ENCODE assay signal across 9 cellular contexts in the genomic region with DNA sequence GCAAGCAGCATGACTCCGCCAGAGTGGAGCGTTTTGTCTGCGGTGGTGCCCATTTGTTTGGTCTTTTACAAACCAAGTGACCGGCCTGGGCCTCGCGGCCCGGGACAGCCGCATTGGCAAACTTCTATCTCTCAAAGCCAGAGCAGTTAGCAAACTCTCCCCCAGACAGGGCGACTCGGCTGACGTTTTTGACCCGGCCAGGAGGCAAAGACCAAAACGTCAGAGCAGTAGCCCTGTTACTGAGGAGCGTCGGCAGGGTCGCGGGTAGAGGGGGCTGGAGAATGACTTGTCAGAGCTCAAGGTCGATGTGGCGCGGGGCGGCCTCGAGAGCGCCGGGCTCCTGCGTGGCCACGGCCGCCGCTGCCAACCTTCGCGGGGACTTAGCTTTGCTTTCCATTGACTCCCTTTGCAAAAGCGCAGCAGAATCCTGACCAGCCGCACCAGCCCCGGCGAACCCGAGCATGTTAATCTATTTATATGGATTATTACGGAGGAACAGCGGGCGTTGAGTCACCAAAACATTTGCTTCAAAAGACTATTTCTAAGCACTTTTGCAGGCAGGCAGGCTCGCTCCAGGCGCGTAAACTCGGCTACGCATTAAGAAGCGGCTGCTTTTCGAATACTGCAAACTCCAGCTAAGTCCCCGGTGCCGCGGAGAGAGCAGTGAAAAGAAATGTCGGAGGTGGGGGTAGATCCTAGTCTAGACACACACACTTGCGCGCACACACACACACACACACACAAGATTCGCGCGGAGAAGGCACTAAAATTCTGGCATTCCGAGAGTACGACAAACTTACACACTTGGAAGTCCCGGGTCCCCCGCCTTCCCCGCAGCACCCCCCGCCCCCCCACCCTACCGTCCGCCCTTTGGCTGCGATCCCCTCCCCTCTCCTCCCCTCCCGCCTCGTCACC. TPM values are rescaled to one million over a fixed set of nuclear protein-coding genes. Genes with fewer than 3 reads are reported as not detected.
DNase-seq lines count a peak whose midpoint lies in the region; ATAC-seq, FAIRE-seq and TF ChIP-seq lines count a peak whose summit lies in the region.
"Had no signal": no experiment of that assay in that cellular context is flagged by ENCODE, and none has a peak within 500 bp of the region (broad histone marks: within the 10 kb centered on the region; RNA-seq: fewer than 3 reads in every experiment).

No MANE protein-coding gene starts in this region.

- peaks cover 69% of the 10 kb centered on the region for H3K27me3 Mint-ChIP-seq in activated CD4-positive, alpha-beta T cell treated with anti-CD3 and anti-CD28 coated beads for 36 hours

- H3K9me3 ChIP-seq in upper lobe of left lung, result no peaks in the 10 kb centered on the region

- no peak for ATAC-seq in activated CD4-positive, alpha-beta T cell treated with anti-CD3 and anti-CD28 coated beads for 36 hours
- ATAC-seq in left lobe of liver (peak; percentile 32), upper lobe of left lung (ENCODE audit: low FRiP score in 2 of 2) (peak; percentile 3 to 13)

- FAIRE-seq in RCC 7860 (lab: Jason Lieb, UNC), result no peak

- WGBS in upper lobe of left lung, 2 donors, result 1 to 3% methylated on average over 29 to 50 of the region's 65 CpGs

- no peaks in the 10 kb centered on the region for H3K36me3 ChIP-seq in upper lobe of left lung

- H3K4me3 ChIP-seq in cardiac fibroblast (replicated peaks in 1 of 2; ENCODE audit: low read depth in 2 of 2, low read length in 2 of 2) (peak overlapping the region; percentile 53 to 79), upper lobe of left lung (peak overlapping the region in 3 of 4 donors; percentile 49 to 58 (median 51))

- DNase-seq in activated CD4-positive, alpha-beta T cell treated with anti-CD3 and anti-CD28 coated beads for 36 hours, result no peak
- no peak for DNase-seq in activated CD4-positive, alpha-beta T cell treated with anti-CD3 and anti-CD28 coated beads, Interleukin-2, amount 50 U/mL, for 48 hours
- DNase-seq in NCI-H2227 (lab: John Stamatoyannopoulos, UW; ENCODE audit: unreplicated experiment) (peak; percentile 81), cardiac fibroblast (ENCODE audit: low read depth in 2 of 2) (peak; percentile 74 to 76), left lobe of liver (ENCODE audit: low spot score) (peak; percentile 56), upper lobe of left lung (peak; percentile 36 to 88), RCC 7860 (ENCODE audit: low spot score) (no peak), GM19238 (ENCODE audit: insufficient read length, low spot score) (no peak)
- DNase-seq: CD4-positive, CD25-positive, alpha-beta regulatory T cell had no signal

- H3K9me3 Mint-ChIP-seq in activated CD4-positive, alpha-beta T cell treated with anti-CD3 and anti-CD28 coated beads for 36 hours (ENCODE audit: low read depth), result no peaks in the 10 kb centered on the region

- H3K4me1 Mint-ChIP-seq in activated CD4-positive, alpha-beta T cell treated with anti-CD3 and anti-CD28 coated beads for 36 hours, result peaks cover 14% of the 10 kb centered on the region

- TF ChIP-seq EP300 in upper lobe of left lung (IDR thresholded peaks at IDR 0.05), result no peak

- H3K27me3 ChIP-seq in upper lobe of left lung, result peaks cover 0 to 62% (median 29%) of the 10 kb centered on the region in 4 donors

- TF ChIP-seq CTCF in cardiac fibroblast (IDR thresholded peaks at IDR 0.05; ENCODE audit: low read depth, low read length) (no peak), upper lobe of left lung (IDR thresholded peaks at IDR 0.05) (no peak)

- peak overlapping the region in 3 of 4 donors; percentile 12 to 73 (median 54) for H3K27ac ChIP-seq in upper lobe of left lung

- no peak overlapping the region for H3K27ac Mint-ChIP-seq in activated CD4-positive, alpha-beta T cell treated with anti-CD3 and anti-CD28 coated beads for 36 hours
- H3K27ac Mint-ChIP-seq: CD4-positive, CD25-positive, alpha-beta regulatory T cell had no signal

- no peak for TF ChIP-seq POLR2A in upper lobe of left lung (IDR thresholded peaks at IDR 0.05)

- CTCF ChIA-PET in activated CD4-positive, alpha-beta T cell treated with anti-CD3 and anti-CD28 coated beads for 36 hours (lab: Charles Lee), result interaction anchor here (0.7 kb wide), 1 partner anchor 649 kb away, joined by 3 read pairs; no protein-coding TSS in a partner anchor

- H3K36me3 Mint-ChIP-seq in activated CD4-positive, alpha-beta T cell treated with anti-CD3 and anti-CD28 coated beads for 36 hours (ENCODE audit: low read depth), result no peaks in the 10 kb centered on the region
- H3K36me3 Mint-ChIP-seq: CD4-positive, CD25-positive, alpha-beta regulatory T cell had no signal

- POLR2A ChIA-PET in activated CD4-positive, alpha-beta T cell treated with anti-CD3 and anti-CD28 coated beads for 36 hours (lab: Charles Lee), result no interaction called here

- peak overlapping the region; percentile 23 for H3K4me3 Mint-ChIP-seq in activated CD4-positive, alpha-beta T cell treated with anti-CD3 and anti-CD28 coated beads for 36 hours

- intact Hi-C loops in activated CD4-positive, alpha-beta T cell treated with anti-CD3 and anti-CD28 coated beads for 36 hours (cut with DNase I, micrococcal nuclease), result loop anchor here in 1 of 2 experiments (2.0 to 10.0 kb wide), 3 partner anchors 422 to 1355 kb away; no protein-coding TSS in a partner anchor

- H3K4me1 ChIP-seq in upper lobe of left lung, result peaks cover 15 to 66% (median 28%) of the 10 kb centered on the region in 4 donors

RNA-seq across cellular contexts. Expression of a gene that starts 0.6 kb away (rescaled TPM):
- total RNA-seq in activated CD4-positive, alpha-beta T cell treated with anti-CD3 and anti-CD28 coated beads for 36 hours, result not detected
- total RNA-seq in left lobe of liver (2.1 TPM), upper lobe of left lung (10 to 100 TPM in 1 of 6 donors, 1 to 10 TPM in 5; 3.3 to 10.7 (median 4.3) TPM)
- total RNA-seq: CD4-positive, CD25-positive, alpha-beta regulatory T cell had no signal

Comparison
In these comparisons a context has a peak if more than half of its experiments do, and no peak if none do; other contexts are left out.
1. DNase-seq: peak in NCI-H2227 (single experiment), cardiac fibroblast (2 of 2), left lobe of liver (single experiment) and upper lobe of left lung (2 of 2); none in activated CD4-positive, alpha-beta T cell treated with anti-CD3 and anti-CD28 coated beads for 36 hours (single experiment), activated CD4-positive, alpha-beta T cell treated with anti-CD3 and anti-CD28 coated beads, Interleukin-2, amount 50 U/mL, for 48 hours (0 of 2), RCC 7860 (single experiment) and GM19238 (single experiment).